12 cellular contexts compared by ENCODE assay signal in genomic region chr11:41309716-41310115, GRCh38.
A peak's percentile ranks its signal among the peaks of the same experiment; 100 is the strongest.
DNase-seq lines count a peak whose midpoint lies in the region; ATAC-seq and TF ChIP-seq lines count a peak whose summit lies in the region.
"Had no signal": no experiment of that assay in that cellular context is flagged by ENCODE, and none has a peak within 500 bp of the region (broad histone marks: within the 10 kb centered on the region; RNA-seq: fewer than 3 reads in every experiment).

No MANE protein-coding gene starts in this region.

- ATAC-seq in GM21529 (IDR thresholded peaks at IDR 0.05; ENCODE audit: unreplicated experiment) (peak; percentile 16), HG03439 (IDR thresholded peaks at IDR 0.05; ENCODE audit: unreplicated experiment) (peak; percentile 13), activated B cell treated with CpG ODN at 0.5 μM for 24 hours (ENCODE audit: low read depth) (peak; percentile 17), HG02885 (IDR thresholded peaks at IDR 0.05; ENCODE audit: poor library complexity, unreplicated experiment) (no peak)

- DNase-seq in activated B cell treated with CpG ODN at 0.5 μM for 24 hours (no peak), spleen (no peak), uterus (no peak), NCI-H446 (lab: John Stamatoyannopoulos, UW) (no peak)
- DNase-seq: effector CD4-positive, alpha-beta T cell; IMR-90; NK-92 treated with Interleukin-12 subunit alpha and Interleukin-12 subunit beta, amount 100 ng/mL, for 24 hours; transverse colon had no signal

- WGBS in spleen, 5 donors, result 69 to 82% (median 73%) methylated on average over 4 of the region's 4 CpGs

- H3K9me3 Mint-ChIP-seq in activated B cell treated with CpG ODN at 0.5 μM for 24 hours, result peaks cover 1% of the 10 kb centered on the region

- H3K4me3 Mint-ChIP-seq in activated B cell treated with CpG ODN at 0.5 μM for 24 hours, result no peak overlapping the region

- CTCF ChIA-PET in activated B cell treated with CpG ODN at 0.5 μM for 24 hours (lab: Charles Lee), result interaction anchor here (0.6 kb wide), 1 partner anchor 8 kb away, joined by 3 read pairs; no protein-coding TSS in a partner anchor

- no peaks in the 10 kb centered on the region for H3K9me3 ChIP-seq in spleen
- H3K9me3 ChIP-seq in uterus, result no peaks in the 10 kb centered on the region
- H3K9me3 ChIP-seq: transverse colon had no signal

- H3K4me3 ChIP-seq in GM12875 (ENCODE audit: low read depth, low read length), result no peak overlapping the region
- H3K4me3 ChIP-seq in spleen, result no peak overlapping the region
- no peak overlapping the region for H3K4me3 ChIP-seq in uterus
- H3K4me3 ChIP-seq: transverse colon had no signal

- H3K27me3 Mint-ChIP-seq in activated B cell treated with CpG ODN at 0.5 μM for 24 hours, result no peaks in the 10 kb centered on the region

- H3K27me3 ChIP-seq in spleen (replicated peaks in 1 of 7) (no peaks in the 10 kb centered on the region), uterus (no peaks in the 10 kb centered on the region)
- H3K27me3 ChIP-seq: transverse colon had no signal

- POLR2A ChIA-PET in activated B cell treated with CpG ODN at 0.5 μM for 24 hours (lab: Charles Lee), result no interaction called here

- intact Hi-C loops in activated B cell treated with CpG ODN at 0.5 μM for 24 hours (cut with micrococcal nuclease), result loop anchor here (5.0 kb wide), 1 partner anchor 108 kb away; no protein-coding TSS in a partner anchor
- intact Hi-C loops in spleen (cut with DNase I; ENCODE audit: low total_unique reads), result no loop called here
- intact Hi-C loops in uterus (cut with DNase I; ENCODE audit: low total_unique reads), result no loop called here

- TF ChIP-seq POLR2A in spleen (IDR thresholded peaks at IDR 0.05), result no peak
- TF ChIP-seq POLR2A in uterus (IDR thresholded peaks at IDR 0.05), result no peak

- TF ChIP-seq CTCF in GM12875 (IDR thresholded peaks at IDR 0.05; ENCODE audit: borderline replicate concordance, insufficient read depth, low read depth, low read length) (peak; percentile 36; the same call in 1 of the 2 replicates), activated B cell treated with CpG ODN at 0.5 μM for 24 hours (IDR thresholded peaks at IDR 0.05) (no peak), spleen (IDR thresholded peaks at IDR 0.05 in 8 of 11, conservative IDR thresholded peaks at IDR 0.05 in 3 of 11) (no peak), uterus (IDR thresholded peaks at IDR 0.05) (no peak)

- peaks cover 37% of the 10 kb centered on the region for H3K4me1 Mint-ChIP-seq in activated B cell treated with CpG ODN at 0.5 μM for 24 hours

- peak overlapping the region in 1 of 8 donors; percentile 5 for H3K27ac ChIP-seq in spleen
- H3K27ac ChIP-seq in uterus, result no peak overlapping the region
- H3K27ac ChIP-seq: transverse colon had no signal

- H3K36me3 Mint-ChIP-seq in activated B cell treated with CpG ODN at 0.5 μM for 24 hours (ENCODE audit: low read depth), result no peaks in the 10 kb centered on the region

- H3K36me3 ChIP-seq in spleen, result no peaks in the 10 kb centered on the region
- H3K36me3 ChIP-seq in uterus, result no peaks in the 10 kb centered on the region
- H3K36me3 ChIP-seq: transverse colon had no signal

- peak overlapping the region; percentile 65 for H3K27ac Mint-ChIP-seq in activated B cell treated with CpG ODN at 0.5 μM for 24 hours

- H3K4me1 ChIP-seq in spleen (no peaks in the 10 kb centered on the region), uterus (no peaks in the 10 kb centered on the region)
- H3K4me1 ChIP-seq: transverse colon had no signal
